Comparison of ENCODE assay signal across 3 cellular contexts in the genomic region with DNA sequence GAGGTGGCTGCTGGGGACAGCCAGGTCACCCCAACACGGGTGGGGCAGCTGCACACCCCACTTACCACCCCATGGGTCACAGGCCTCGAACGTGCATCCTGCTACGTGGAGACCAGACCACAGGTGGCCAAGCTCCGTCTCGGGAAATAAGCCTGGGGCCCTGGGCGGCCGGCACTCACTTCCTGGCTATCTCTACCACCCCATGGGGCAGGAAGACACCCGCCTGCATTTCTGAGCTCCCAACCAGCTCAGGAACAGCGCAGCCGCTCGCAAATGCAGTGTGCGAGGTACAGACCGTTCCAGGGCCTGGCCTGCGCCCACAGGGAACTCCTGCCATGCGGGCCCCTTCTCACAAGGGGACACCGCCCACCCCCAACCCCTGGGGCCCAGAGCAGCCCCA.
TF ChIP-seq lines count a peak whose summit lies in the region.

No MANE protein-coding gene starts in this region.

TF ChIP-seq in HepG2, 621 proteins besides CTCF, POLR2A, EP300 and RAD21:
- TF ChIP-seq ZNF256 (CRISPR knock-in tag; conservative IDR thresholded peaks at IDR 0.05) (no peak), EZH2 (conservative IDR thresholded peaks at IDR 0.05; ENCODE audit: low read depth, low read length) (0 out of 2 replicates have a peak, but pooled peaks have one; percentile 13)
TF ChIP-seq in HepG2: peak in this region for 1.

TF ChIP-seq in IMR-90, 13 proteins besides CTCF, POLR2A, EP300 and RAD21:
- no peak for TF ChIP-seq RCOR1 (IDR thresholded peaks at IDR 0.05; ENCODE audit: insufficient replicate concordance, low read length)
- TF ChIP-seq MAZ (IDR thresholded peaks at IDR 0.05; ENCODE audit: borderline replicate concordance, low read depth, low read length), result no peak
- TF ChIP-seq NFE2L2 (IDR thresholded peaks at IDR 0.05; ENCODE audit: low read depth, low read length), result no peak
- TF ChIP-seq BHLHE40 (IDR thresholded peaks at IDR 0.05; ENCODE audit: low read depth, low read length), result no peak
- no peak for TF ChIP-seq CEBPB (IDR thresholded peaks at IDR 0.05; ENCODE audit: low read depth, low read length)
- TF ChIP-seq ELK1 (IDR thresholded peaks at IDR 0.05; ENCODE audit: borderline replicate concordance, low read depth, low read length), result no peak
- no peak for TF ChIP-seq MAFK (IDR thresholded peaks at IDR 0.05; ENCODE audit: low read depth, low read length)
- TF ChIP-seq SMC3 (IDR thresholded peaks at IDR 0.05; ENCODE audit: low read depth, low read length), result no peak
- no peak for TF ChIP-seq FOS (IDR thresholded peaks at IDR 0.05; ENCODE audit: low read depth, low read length)
- no peak for TF ChIP-seq CHD1 (IDR thresholded peaks at IDR 0.05; ENCODE audit: low read depth, low read length)
- TF ChIP-seq, protein P1, sequence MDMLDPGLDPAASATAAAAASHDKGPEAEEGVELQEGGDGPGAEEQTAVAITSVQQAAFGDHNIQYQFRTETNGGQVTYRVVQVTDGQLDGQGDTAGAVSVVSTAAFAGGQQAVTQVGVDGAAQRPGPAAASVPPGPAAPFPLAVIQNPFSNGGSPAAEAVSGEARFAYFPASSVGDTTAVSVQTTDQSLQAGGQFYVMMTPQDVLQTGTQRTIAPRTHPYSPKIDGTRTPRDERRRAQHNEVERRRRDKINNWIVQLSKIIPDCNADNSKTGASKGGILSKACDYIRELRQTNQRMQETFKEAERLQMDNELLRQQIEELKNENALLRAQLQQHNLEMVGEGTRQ (IDR thresholded peaks at IDR 0.05; ENCODE audit: low read depth, low read length), result no peak
- no peak for TF ChIP-seq MXI1 (IDR thresholded peaks at IDR 0.05; ENCODE audit: borderline replicate concordance, low read depth, low read length)
- no peak for TF ChIP-seq RFX5 (IDR thresholded peaks at IDR 0.05; ENCODE audit: low read depth, low read length)

TF ChIP-seq in SK-N-SH treated with all-trans-retinoic acid at 6 μM for 48 hours, 23 proteins besides CTCF, POLR2A, EP300 and RAD21:
- TF ChIP-seq RARB (CRISPR knock-in tag; IDR thresholded peaks at IDR 0.05) (no peak), ARNTL (CRISPR knock-in tag; IDR thresholded peaks at IDR 0.05; ENCODE audit: borderline replicate concordance, low read depth) (no peak), CREB5 (CRISPR knock-in tag; IDR thresholded peaks at IDR 0.05; ENCODE audit: low read depth) (no peak), OSR1 (CRISPR knock-in tag; IDR thresholded peaks at IDR 0.05) (no peak), ZFP30 (CRISPR knock-in tag; IDR thresholded peaks at IDR 0.05) (no peak), CSDC2 (CRISPR knock-in tag; IDR thresholded peaks at IDR 0.05) (no peak), ZNF565 (CRISPR knock-in tag; conservative IDR thresholded peaks at IDR 0.05; ENCODE audit: low read depth) (no peak), ESRRG (CRISPR knock-in tag; IDR thresholded peaks at IDR 0.05) (no peak), GLIS3 (CRISPR knock-in tag; IDR thresholded peaks at IDR 0.05) (no peak), TCF4 (CRISPR knock-in tag; IDR thresholded peaks at IDR 0.05; ENCODE audit: borderline replicate concordance) (no peak), TOX (CRISPR knock-in tag; IDR thresholded peaks at IDR 0.05; ENCODE audit: borderline replicate concordance) (no peak), ZC3H10 (CRISPR knock-in tag; IDR thresholded peaks at IDR 0.05) (no peak)
- TF ChIP-seq, protein P2, sequence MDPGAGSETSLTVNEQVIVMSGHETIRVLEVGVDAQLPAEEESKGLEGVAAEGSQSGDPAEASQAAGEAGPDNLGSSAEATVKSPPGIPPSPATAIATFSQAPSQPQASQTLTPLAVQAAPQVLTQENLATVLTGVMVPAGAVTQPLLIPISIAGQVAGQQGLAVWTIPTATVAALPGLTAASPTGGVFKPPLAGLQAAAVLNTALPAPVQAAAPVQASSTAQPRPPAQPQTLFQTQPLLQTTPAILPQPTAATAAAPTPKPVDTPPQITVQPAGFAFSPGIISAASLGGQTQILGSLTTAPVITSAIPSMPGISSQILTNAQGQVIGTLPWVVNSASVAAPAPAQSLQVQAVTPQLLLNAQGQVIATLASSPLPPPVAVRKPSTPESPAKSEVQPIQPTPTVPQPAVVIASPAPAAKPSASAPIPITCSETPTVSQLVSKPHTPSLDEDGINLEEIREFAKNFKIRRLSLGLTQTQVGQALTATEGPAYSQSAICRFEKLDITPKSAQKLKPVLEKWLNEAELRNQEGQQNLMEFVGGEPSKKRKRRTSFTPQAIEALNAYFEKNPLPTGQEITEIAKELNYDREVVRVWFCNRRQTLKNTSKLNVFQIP (CRISPR knock-in tag; IDR thresholded peaks at IDR 0.05; ENCODE audit: borderline replicate concordance, low read depth), result no peak
- TF ChIP-seq, protein P3, sequence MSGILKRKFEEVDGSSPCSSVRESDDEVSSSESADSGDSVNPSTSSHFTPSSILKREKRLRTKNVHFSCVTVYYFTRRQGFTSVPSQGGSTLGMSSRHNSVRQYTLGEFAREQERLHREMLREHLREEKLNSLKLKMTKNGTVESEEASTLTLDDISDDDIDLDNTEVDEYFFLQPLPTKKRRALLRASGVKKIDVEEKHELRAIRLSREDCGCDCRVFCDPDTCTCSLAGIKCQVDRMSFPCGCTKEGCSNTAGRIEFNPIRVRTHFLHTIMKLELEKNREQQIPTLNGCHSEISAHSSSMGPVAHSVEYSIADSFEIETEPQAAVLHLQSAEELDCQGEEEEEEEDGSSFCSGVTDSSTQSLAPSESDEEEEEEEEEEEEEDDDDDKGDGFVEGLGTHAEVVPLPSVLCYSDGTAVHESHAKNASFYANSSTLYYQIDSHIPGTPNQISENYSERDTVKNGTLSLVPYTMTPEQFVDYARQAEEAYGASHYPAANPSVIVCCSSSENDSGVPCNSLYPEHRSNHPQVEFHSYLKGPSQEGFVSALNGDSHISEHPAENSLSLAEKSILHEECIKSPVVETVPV (CRISPR knock-in tag; IDR thresholded peaks at IDR 0.05), result no peak
TF ChIP-seq in SK-N-SH treated with all-trans-retinoic acid at 6 μM for 48 hours: peak in this region for 0.
